ENCODE assay signal across 8 cellular contexts in genomic region chr5:170623576-170624181, GRCh38.
DNase-seq lines count a peak whose midpoint lies in the region; ATAC-seq and TF ChIP-seq lines count a peak whose summit lies in the region.

No MANE protein-coding gene starts in this region.

- no peak overlapping the region for H2AFZ ChIP-seq in fibroblast of lung (ENCODE audit: low read length)

- H3K4me1 Mint-ChIP-seq in Calu3 (ENCODE audit: low read depth, unreplicated experiment) (no peaks in the 10 kb centered on the region), HFFc6 (ENCODE audit: low read depth) (no peaks in the 10 kb centered on the region)

- intact Hi-C loops in Calu3 (cut with micrococcal nuclease; ENCODE audit: unreplicated experiment), result loop anchor here (1.0 to 5.0 kb wide), 4 partner anchors 52 to 396 kb away; no protein-coding TSS in a partner anchor

- H3K4me2 ChIP-seq in fibroblast of lung (ENCODE audit: extremely low read depth, insufficient read depth, low read length), result no peak overlapping the region

- CTCF ChIA-PET in Calu3 (lab: Charles Lee), result interaction anchor here (0.7 to 1.9 kb wide), 5 partner anchors 20 to 404 kb away, joined by 3 to 5 read pairs (median 4); no protein-coding TSS in a partner anchor

- H3K27ac Mint-ChIP-seq in Calu3 (ENCODE audit: unreplicated experiment) (no peak overlapping the region), HFFc6 (no peak overlapping the region)

- H3K36me3 Mint-ChIP-seq in Calu3 (ENCODE audit: insufficient read depth, unreplicated experiment), result no peaks in the 10 kb centered on the region
- H3K36me3 Mint-ChIP-seq in HFFc6 (ENCODE audit: low read depth), result no peaks in the 10 kb centered on the region

- H3K4me1 ChIP-seq in SJSA1 (replicated peaks), result no peaks in the 10 kb centered on the region
- H3K4me1 ChIP-seq in fibroblast of lung (ENCODE audit: control insufficient read depth, extremely low read depth, insufficient read depth, low read length), result no peaks in the 10 kb centered on the region

- no peaks in the 10 kb centered on the region for H3K27me3 ChIP-seq in SJSA1 (replicated peaks)
- no peaks in the 10 kb centered on the region for H3K27me3 ChIP-seq in fibroblast of lung (ENCODE audit: control insufficient read depth, insufficient read depth, low read length)

- no peak for ATAC-seq in GM18909 (IDR thresholded peaks at IDR 0.05; ENCODE audit: poor library complexity, unreplicated experiment)

- BruUV-seq in Calu3 (replicated peaks; lab: Mats Ljungman, UMichigan), result no TSS peak

- H3K9me3 Mint-ChIP-seq in Calu3 (ENCODE audit: low read depth, unreplicated experiment) (no peaks in the 10 kb centered on the region), HFFc6 (no peaks in the 10 kb centered on the region)

- H3K9ac ChIP-seq in fibroblast of lung (ENCODE audit: insufficient read depth, low read length), result no peak overlapping the region

- H3K9me3 ChIP-seq in SJSA1 (replicated peaks) (no peaks in the 10 kb centered on the region), fibroblast of lung (ENCODE audit: control insufficient read depth, insufficient read depth, low read depth, low read length) (no peaks in the 10 kb centered on the region)

- H3K27me3 Mint-ChIP-seq in Calu3 (ENCODE audit: unreplicated experiment), result peaks cover 54% of the 10 kb centered on the region
- H3K27me3 Mint-ChIP-seq in HFFc6 (ENCODE audit: insufficient read depth), result peaks cover 25% of the 10 kb centered on the region

- H3K36me3 ChIP-seq in SJSA1 (no peaks in the 10 kb centered on the region), fibroblast of lung (ENCODE audit: control insufficient read depth, insufficient read depth, low read length) (no peaks in the 10 kb centered on the region)

- H3K27ac ChIP-seq in SJSA1 (no peak overlapping the region), fibroblast of lung (ENCODE audit: insufficient read depth, low read length) (no peak overlapping the region)

- no peak overlapping the region for H3K4me3 ChIP-seq in SJSA1
- no peak overlapping the region for H3K4me3 ChIP-seq in fibroblast of lung (replicated peaks in 1 of 4; ENCODE audit: control extremely low read depth in 1 of 4, insufficient read depth in 1 of 4, low read depth in 3 of 4, low read length in 4 of 4)

- H3K4me3 Mint-ChIP-seq in Calu3 (ENCODE audit: low read depth, unreplicated experiment), result no peak overlapping the region
- H3K4me3 Mint-ChIP-seq in HFFc6, result no peak overlapping the region

- TF ChIP-seq CTCF in Calu3 (IDR thresholded peaks at IDR 0.05; ENCODE audit: unreplicated experiment) (peak; percentile 94), HFFc6 (IDR thresholded peaks at IDR 0.05) (peak; percentile 81), fibroblast of lung (conservative IDR thresholded peaks at IDR 0.05 in 1 of 2, IDR thresholded peaks at IDR 0.05 in 1 of 2; ENCODE audit: low read depth in 1 of 2, low read length in 2 of 2) (peak; percentile 53 to 72)

- DNase-seq in Calu3 (peak; percentile 86), HFFc6 (peak; percentile 17), SJSA1 (ENCODE audit: low read depth in 1 of 2, low spot score in 2 of 2) (peak; percentile 58 to 80), fibroblast of lung (ENCODE audit: low read depth in 2 of 2) (peak; percentile 48 to 60), pulmonary artery endothelial cell (ENCODE audit: low read depth, low spot score) (peak; percentile 49), hepatic stellate cell (ENCODE audit: low spot score) (no peak)
- no peak for DNase-seq in activated CD4-positive, CD25-positive, alpha-beta regulatory T cell treated with anti-CD3 and anti-CD28 coated beads, Interleukin-2, amount 50 U/mL, for 72 hours

- H4K20me1 ChIP-seq in fibroblast of lung (ENCODE audit: control insufficient read depth, extremely low read depth, insufficient read depth, low read length), result no peaks in the 10 kb centered on the region

- no peaks in the 10 kb centered on the region for H3K79me2 ChIP-seq in fibroblast of lung (ENCODE audit: control insufficient read depth, insufficient read depth, low read length)

Comparison
In these comparisons a context has a peak if more than half of its experiments do, and no peak if none do; other contexts are left out.
1. DNase-seq: peak in Calu3 (single experiment), HFFc6 (single experiment), SJSA1 (2 of 2), fibroblast of lung (2 of 2) and pulmonary artery endothelial cell (single experiment); none in activated CD4-positive, CD25-positive, alpha-beta regulatory T cell treated with anti-CD3 and anti-CD28 coated beads, Interleukin-2, amount 50 U/mL, for 72 hours (single experiment) and hepatic stellate cell (single experiment).
2. Peak in every context shown above with its lines, with median percentiles within 50 percentile points of each other: CTCF ChIP-seq.